In genomic region chr16:48367443-48368049, GRCh38 we compare ENCODE assay signal across 12 cellular contexts. TPM values are rescaled to one million over a fixed set of nuclear protein-coding genes. Genes with fewer than 3 reads are reported as not detected.
DNase-seq lines count a peak whose midpoint lies in the region; ATAC-seq, FAIRE-seq and TF ChIP-seq lines count a peak whose summit lies in the region.
"Had no signal": no experiment of that assay in that cellular context is flagged by ENCODE, and none has a peak within 500 bp of the region (broad histone marks: within the 10 kb centered on the region; RNA-seq: fewer than 3 reads in every experiment).

No MANE protein-coding gene starts in this region.

- WGBS in A549 (ENCODE audit: missing lambda C conversion rate): 73% methylated on average over 2 of the region's 2 CpGs
- WGBS in hepatocyte (ENCODE audit: low lambda C conversion rate, missing lambda C conversion rate): 80% methylated on average over 2 of the region's 2 CpGs
- WGBS in heart right ventricle, 2 donors: 43 to 49% methylated on average over 2 of the region's 2 CpGs

- peaks cover 21% of the 10 kb centered on the region for H4K20me1 ChIP-seq in DOHH2 (ENCODE audit: control insufficient read depth, insufficient read depth, low read depth, low read length)
- H4K20me1 ChIP-seq in hepatocyte (ENCODE audit: insufficient read depth, poor library complexity, severe bottlenecking): peaks cover 94% of the 10 kb centered on the region

- H3K4me1 ChIP-seq in A549 (peaks cover 62% of the 10 kb centered on the region), DOHH2 (ENCODE audit: control insufficient read depth, low read length) (peaks cover 28% of the 10 kb centered on the region), hepatocyte (ENCODE audit: insufficient read depth) (peaks cover 28% of the 10 kb centered on the region), heart right ventricle (peaks cover 10 to 79% (median 63%) of the 10 kb centered on the region in 9 donors)

- H3K27me3 Mint-ChIP-seq in WTC11 (ENCODE audit: low read depth): no peaks in the 10 kb centered on the region

- peak overlapping the region; percentile 90 to 92 for H3K27ac ChIP-seq in A549
- no peak overlapping the region for H3K27ac ChIP-seq in DOHH2 (ENCODE audit: low read depth, low read length)
- peak overlapping the region; percentile 97 for H3K27ac ChIP-seq in hepatocyte
- peak overlapping the region in 2 of 10 donors; percentile 83 to 88 for H3K27ac ChIP-seq in heart right ventricle

- no peak overlapping the region for H3K4me3 Mint-ChIP-seq in WTC11

- intact Hi-C loops in heart right ventricle (cut with DNase I): loop anchor here in 5 of 10 donors (2.0 to 5.0 kb wide), 5 partner anchors 15 to 255 kb away; partner anchors contain the start of genes SIAH1 (in 2 of the 5) and N4BP1 (in 1 of the 5)

- no peak for TF ChIP-seq CTCF in A549 (IDR thresholded peaks at IDR 0.05)
- no peak for TF ChIP-seq CTCF in DOHH2 (IDR thresholded peaks at IDR 0.05; ENCODE audit: low read depth, low read length, poor library complexity, severe bottlenecking)
- no peak for TF ChIP-seq CTCF in WTC11 (IDR thresholded peaks at IDR 0.05)
- TF ChIP-seq CTCF in hepatocyte (IDR thresholded peaks at IDR 0.05; ENCODE audit: poor library complexity): no peak
- TF ChIP-seq CTCF in heart right ventricle (IDR thresholded peaks at IDR 0.05): no peak

- H3K27ac Mint-ChIP-seq in WTC11: 0 out of 2 replicates have a peak overlapping the region, but pooled peaks have one; percentile 82

- no peak for TF ChIP-seq POLR2A in A549 (IDR thresholded peaks at IDR 0.05; ENCODE audit: low read length)

- no peak overlapping the region for H3K4me3 ChIP-seq in A549
- no peak overlapping the region; the same call in 1 of the 2 replicates for H3K4me3 ChIP-seq in DOHH2 (ENCODE audit: low read length)
- H3K4me3 ChIP-seq in hepatocyte: no peak overlapping the region
- H3K4me3 ChIP-seq in heart right ventricle: no peak overlapping the region

- H2AFZ ChIP-seq in hepatocyte: no peak overlapping the region

- CTCF ChIA-PET in A549 (lab: Yijun Ruan, JAX): interaction anchor here (0.7 to 3.5 kb wide), 5 partner anchors 13 to 243 kb away, joined by 3 to 12 read pairs (median 4); partner anchors contain the start of gene N4BP1
- CTCF ChIA-PET in WTC11 (lab: Charles Lee): no interaction called here

- TF ChIP-seq EP300 in A549 (IDR thresholded peaks at IDR 0.05): no peak

- no peaks in the 10 kb centered on the region for H3K9me3 Mint-ChIP-seq in WTC11

- H3K36me3 ChIP-seq in DOHH2 (ENCODE audit: control insufficient read depth, low read length): no peaks in the 10 kb centered on the region
- no peaks in the 10 kb centered on the region for H3K36me3 ChIP-seq in hepatocyte (replicated peaks; ENCODE audit: insufficient read depth, low read depth)
- H3K36me3 ChIP-seq in heart right ventricle: peaks cover 0 to 1% (median 0%) of the 10 kb centered on the region in 9 donors
- H3K36me3 ChIP-seq: lower lobe of right lung had no signal

- FAIRE-seq in A549 (lab: Jason Lieb, UNC): no peak

- no peak for TF ChIP-seq RAD21 in A549 (conservative IDR thresholded peaks at IDR 0.05 in 1 of 2, IDR thresholded peaks at IDR 0.05 in 1 of 2)

- no peaks in the 10 kb centered on the region for H3K27me3 ChIP-seq in DOHH2 (ENCODE audit: control insufficient read depth, low read length)
- H3K27me3 ChIP-seq in hepatocyte: no peaks in the 10 kb centered on the region
- H3K27me3 ChIP-seq in heart right ventricle: no peaks in the 10 kb centered on the region

- H3K36me3 Mint-ChIP-seq in WTC11: no peaks in the 10 kb centered on the region

- DNase-seq in A549 (ENCODE audit: low read depth in 1 of 2, low spot score in 1 of 2) (no peak), WTC11 (ENCODE audit: low spot score) (no peak), hepatocyte (ENCODE audit: low spot score) (no peak), KG1 (lab: John Stamatoyannopoulos, UW) (no peak), heart right ventricle (no peak), DMS153 treated with DMSO at 0.1 percent for 48 hours (lab: John Stamatoyannopoulos, UW; ENCODE audit: unreplicated experiment) (no peak)
- DNase-seq: central memory CD4-positive, alpha-beta T cell; lower lobe of right lung; NCI-H226 had no signal

- POLR2A ChIA-PET in A549 (lab: Yijun Ruan, JAX) (interaction anchor here (0.5 to 3.5 kb wide), 2 partner anchors 17 to 265 kb away, joined by 4 to 55 read pairs; partner anchors contain the start of gene SIAH1), WTC11 (lab: Charles Lee) (interaction anchor here (2.2 to 3.5 kb wide), 2 partner anchors 13 to 16 kb away, joined by 13 to 28 read pairs; partner anchors contain the start of gene SIAH1)

- no peaks in the 10 kb centered on the region for H3K9me2 ChIP-seq in DOHH2 (replicated peaks; ENCODE audit: control insufficient read depth, low read length)
- H3K9me2 ChIP-seq in hepatocyte (replicated peaks; ENCODE audit: insufficient read depth): no peaks in the 10 kb centered on the region

- peaks cover 99% of the 10 kb centered on the region for H3K79me2 ChIP-seq in DOHH2 (ENCODE audit: control insufficient read depth, low read length)
- peaks cover 97% of the 10 kb centered on the region for H3K79me2 ChIP-seq in hepatocyte

- H3K9me3 ChIP-seq in A549: no peaks in the 10 kb centered on the region
- H3K9me3 ChIP-seq in DOHH2 (ENCODE audit: control insufficient read depth, insufficient read depth, low read length): no peaks in the 10 kb centered on the region
- H3K9me3 ChIP-seq in hepatocyte (ENCODE audit: low read depth): no peaks in the 10 kb centered on the region
- H3K9me3 ChIP-seq in heart right ventricle: no peaks in the 10 kb centered on the region
- H3K9me3 ChIP-seq: lower lobe of right lung had no signal

- no peak for ATAC-seq in A549
- no peak for ATAC-seq in WTC11
- no peak for ATAC-seq in HG02852 (IDR thresholded peaks at IDR 0.05; ENCODE audit: unreplicated experiment)
- no peak for ATAC-seq in heart right ventricle
- ATAC-seq: lower lobe of right lung, right cardiac atrium had no signal

- H3K4me1 Mint-ChIP-seq in WTC11: peaks cover 54% of the 10 kb centered on the region

- peak overlapping the region; percentile 83 for H3K4me2 ChIP-seq in A549
- peak overlapping the region; percentile 84 for H3K4me2 ChIP-seq in DOHH2 (ENCODE audit: low read length)
- peak overlapping the region; percentile 91 for H3K4me2 ChIP-seq in hepatocyte

- no peaks in the 10 kb centered on the region for H3F3A ChIP-seq in DOHH2 (ENCODE audit: control insufficient read depth, insufficient read depth)

TF ChIP-seq in A549, 52 proteins besides CTCF, POLR2A, EP300 and RAD21 (continues in another document):
- no peak for TF ChIP-seq HEYL (CRISPR knock-in tag; IDR thresholded peaks at IDR 0.05)
- TF ChIP-seq MAFK (IDR thresholded peaks at IDR 0.05; ENCODE audit: partially characterized antibody): peak; percentile 97
- no peak for TF ChIP-seq PBX3 (IDR thresholded peaks at IDR 0.05)

TF ChIP-seq in WTC11, 78 proteins besides CTCF, POLR2A, EP300 and RAD21:
- no peak for TF ChIP-seq ATF2 (CRISPR knock-in tag; IDR thresholded peaks at IDR 0.05; ENCODE audit: borderline replicate concordance, low read depth)
TF ChIP-seq in WTC11: peak in this region for 0.

RNA-seq across cellular contexts. Expression of gene SIAH1, which starts 17.7 kb away (rescaled TPM):
- 28.5 and 30.0 TPM in 2 replicates for polyA plus RNA-seq in A549 (2011; rRNA removed)
- polyA plus RNA-seq in A549 (2012; cell fraction: cytosol; rRNA removed): 13.3 and 16.8 TPM in 2 replicates
- polyA plus RNA-seq in A549 (2012; cell fraction: nucleus; rRNA removed): 16.9 and 26.7 TPM in 2 replicates
- 12.0 to 13.6 TPM (median 13.3 TPM) in 3 replicates for polyA plus RNA-seq in A549 (2017; fragmentation: RNase III; extraction: RNeasy Plus Mini Kit Qiagen cat#74134 plus additional on column Dnase treatment)
- 29.1 and 42.6 TPM in 2 replicates for polyA minus RNA-seq in A549 (2011; rRNA and poly(A)+ RNA removed)
- 27.0 to 29.9 TPM (median 28.0 TPM) in 3 replicates for total RNA-seq in WTC11 (2021)
- 40.3 and 45.5 TPM in 2 replicates for total RNA-seq in hepatocyte
- polyA plus RNA-seq in hepatocyte: 38.8 and 39.2 TPM in 2 replicates
- 10 to 100 TPM; 12.2 to 17.2 (median 14.5) TPM for total RNA-seq in heart right ventricle
- polyA plus RNA-seq in heart right ventricle: 10 to 100 TPM; 10.1 to 11.1 TPM
